In the genomic region with DNA sequence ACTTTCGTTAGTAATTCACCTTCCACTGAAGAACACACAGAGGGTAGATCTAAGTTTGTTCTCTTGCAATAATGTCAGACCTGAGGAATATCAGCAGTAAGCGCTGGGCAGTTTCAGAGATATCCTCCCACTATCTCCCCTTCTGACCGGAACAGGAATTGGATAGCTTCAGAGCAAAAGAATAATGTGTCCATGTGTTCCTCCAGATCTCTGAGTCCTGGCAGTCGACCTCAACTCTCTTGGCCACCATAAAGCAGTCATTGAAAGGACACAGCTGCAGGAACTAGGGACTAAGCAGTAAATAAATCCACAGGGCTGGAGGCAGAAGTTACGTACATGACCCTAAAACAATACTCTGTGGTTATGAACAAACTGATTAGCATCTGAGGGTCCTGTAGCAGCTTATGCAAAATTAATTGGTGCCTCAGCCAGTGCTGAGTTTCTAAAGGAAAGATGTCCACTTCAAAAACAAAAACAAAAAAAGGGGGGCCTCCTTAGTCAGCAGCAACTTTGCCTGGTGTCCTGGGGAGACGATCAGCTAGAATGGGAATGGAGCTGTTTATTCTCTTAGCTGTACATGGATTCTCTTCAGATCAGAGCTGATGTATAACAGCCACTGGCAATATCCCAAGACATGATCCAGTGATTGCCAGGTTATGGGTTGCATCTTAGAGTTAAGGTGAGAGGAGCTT, we compare ENCODE assay signal across 1 cellular context.
A peak's percentile ranks its signal among the peaks of the same experiment; 100 is the strongest.
TF ChIP-seq lines count a peak whose summit lies in the region.

No MANE protein-coding gene starts in this region.

TF ChIP-seq in K562, 482 proteins besides CTCF, POLR2A, EP300 and RAD21 (continued from another document and continues in another):
- no peak for TF ChIP-seq YBX1 (IDR thresholded peaks at IDR 0.05)
- no peak for TF ChIP-seq XRCC5 (IDR thresholded peaks at IDR 0.05; ENCODE audit: low read depth, low read length)
- no peak for TF ChIP-seq HNRNPK (IDR thresholded peaks at IDR 0.05; ENCODE audit: low read depth, low read length, poor library complexity, severe bottlenecking)
- no peak for TF ChIP-seq ZNF764 (CRISPR knock-in tag; IDR thresholded peaks at IDR 0.05; ENCODE audit: low read depth)
- TF ChIP-seq ZNF57 (CRISPR knock-in tag; IDR thresholded peaks at IDR 0.05): no peak
- TF ChIP-seq, protein P1, sequence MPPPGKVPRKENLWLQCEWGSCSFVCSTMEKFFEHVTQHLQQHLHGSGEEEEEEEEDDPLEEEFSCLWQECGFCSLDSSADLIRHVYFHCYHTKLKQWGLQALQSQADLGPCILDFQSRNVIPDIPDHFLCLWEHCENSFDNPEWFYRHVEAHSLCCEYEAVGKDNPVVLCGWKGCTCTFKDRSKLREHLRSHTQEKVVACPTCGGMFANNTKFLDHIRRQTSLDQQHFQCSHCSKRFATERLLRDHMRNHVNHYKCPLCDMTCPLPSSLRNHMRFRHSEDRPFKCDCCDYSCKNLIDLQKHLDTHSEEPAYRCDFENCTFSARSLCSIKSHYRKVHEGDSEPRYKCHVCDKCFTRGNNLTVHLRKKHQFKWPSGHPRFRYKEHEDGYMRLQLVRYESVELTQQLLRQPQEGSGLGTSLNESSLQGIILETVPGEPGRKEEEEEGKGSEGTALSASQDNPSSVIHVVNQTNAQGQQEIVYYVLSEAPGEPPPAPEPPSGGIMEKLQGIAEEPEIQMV (tag; conservative IDR thresholded peaks at IDR 0.05; ENCODE audit: low read depth): no peak
- TF ChIP-seq, protein P2, sequence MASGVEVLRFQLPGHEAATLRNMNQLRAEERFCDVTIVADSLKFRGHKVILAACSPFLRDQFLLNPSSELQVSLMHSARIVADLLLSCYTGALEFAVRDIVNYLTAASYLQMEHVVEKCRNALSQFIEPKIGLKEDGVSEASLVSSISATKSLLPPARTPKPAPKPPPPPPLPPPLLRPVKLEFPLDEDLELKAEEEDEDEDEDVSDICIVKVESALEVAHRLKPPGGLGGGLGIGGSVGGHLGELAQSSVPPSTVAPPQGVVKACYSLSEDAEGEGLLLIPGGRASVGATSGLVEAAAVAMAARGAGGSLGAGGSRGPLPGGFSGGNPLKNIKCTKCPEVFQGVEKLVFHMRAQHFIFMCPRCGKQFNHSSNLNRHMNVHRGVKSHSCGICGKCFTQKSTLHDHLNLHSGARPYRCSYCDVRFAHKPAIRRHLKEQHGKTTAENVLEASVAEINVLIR (CRISPR knock-in tag; IDR thresholded peaks at IDR 0.05): no peak
- no peak for TF ChIP-seq SMARCC2 (IDR thresholded peaks at IDR 0.05; ENCODE audit: low read depth)
- no peak for TF ChIP-seq CREB1 (IDR thresholded peaks at IDR 0.05)
- TF ChIP-seq CREB1 (CRISPR knock-in tag; IDR thresholded peaks at IDR 0.05): no peak
- TF ChIP-seq ADNP (tag; IDR thresholded peaks at IDR 0.05): no peak
- no peak for TF ChIP-seq JUN (IDR thresholded peaks at IDR 0.05; ENCODE audit: borderline replicate concordance, low read depth, low read length)
- TF ChIP-seq JUN (CRISPR knock-in tag; IDR thresholded peaks at IDR 0.05; ENCODE audit: borderline replicate concordance): no peak
- TF ChIP-seq WHSC1 (IDR thresholded peaks at IDR 0.05; ENCODE audit: low read length): no peak
- no peak for TF ChIP-seq CBX2 (IDR thresholded peaks at IDR 0.05; ENCODE audit: insufficient read depth, low read length, poor library complexity, severe bottlenecking)
- TF ChIP-seq BRF1 (IDR thresholded peaks at IDR 0.05; ENCODE audit: borderline replicate concordance, extremely low read depth, insufficient read length): no peak
- no peak for TF ChIP-seq SLC30A9 (CRISPR knock-in tag; IDR thresholded peaks at IDR 0.05)
- TF ChIP-seq RBM14 (IDR thresholded peaks at IDR 0.05; ENCODE audit: borderline replicate concordance, insufficient read depth, low read depth, low read length): no peak
- TF ChIP-seq FOXA3 (CRISPR knock-in tag; conservative IDR thresholded peaks at IDR 0.05 in 1 of 2, IDR thresholded peaks at IDR 0.05 in 1 of 2): no peak
- no peak for TF ChIP-seq HNRNPL (IDR thresholded peaks at IDR 0.05; ENCODE audit: low read depth, low read length)
- no peak for TF ChIP-seq RUNX1 (IDR thresholded peaks at IDR 0.05; ENCODE audit: low read depth)
- no peak for TF ChIP-seq NFYB (IDR thresholded peaks at IDR 0.05; ENCODE audit: extremely low read depth, insufficient read length)
- no peak for TF ChIP-seq FOXA1 (IDR thresholded peaks at IDR 0.05; ENCODE audit: borderline replicate concordance)
- no peak for TF ChIP-seq MECOM (CRISPR knock-in tag; IDR thresholded peaks at IDR 0.05)
- TF ChIP-seq ZFP30 (CRISPR knock-in tag; IDR thresholded peaks at IDR 0.05; ENCODE audit: borderline replicate concordance): no peak
- TF ChIP-seq FOS (IDR thresholded peaks at IDR 0.05; ENCODE audit: extremely low read depth, insufficient read length): no peak
- TF ChIP-seq PCBP1 (IDR thresholded peaks at IDR 0.05; ENCODE audit: low read depth, low read length, poor library complexity, severe bottlenecking): no peak
- no peak for TF ChIP-seq ZNF197 (CRISPR knock-in tag; IDR thresholded peaks at IDR 0.05; ENCODE audit: low read depth)
- no peak for TF ChIP-seq RBM34 (IDR thresholded peaks at IDR 0.05; ENCODE audit: borderline replicate concordance, insufficient read depth, low read length)
- TF ChIP-seq ZNF717 (CRISPR knock-in tag; IDR thresholded peaks at IDR 0.05): no peak
- no peak for TF ChIP-seq SAFB (IDR thresholded peaks at IDR 0.05; ENCODE audit: borderline replicate concordance, low read depth, low read length)
- TF ChIP-seq, protein P3, sequence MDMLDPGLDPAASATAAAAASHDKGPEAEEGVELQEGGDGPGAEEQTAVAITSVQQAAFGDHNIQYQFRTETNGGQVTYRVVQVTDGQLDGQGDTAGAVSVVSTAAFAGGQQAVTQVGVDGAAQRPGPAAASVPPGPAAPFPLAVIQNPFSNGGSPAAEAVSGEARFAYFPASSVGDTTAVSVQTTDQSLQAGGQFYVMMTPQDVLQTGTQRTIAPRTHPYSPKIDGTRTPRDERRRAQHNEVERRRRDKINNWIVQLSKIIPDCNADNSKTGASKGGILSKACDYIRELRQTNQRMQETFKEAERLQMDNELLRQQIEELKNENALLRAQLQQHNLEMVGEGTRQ (CRISPR knock-in tag; IDR thresholded peaks at IDR 0.05): no peak
- TF ChIP-seq ARNT (IDR thresholded peaks at IDR 0.05): no peak
- TF ChIP-seq, protein P4, sequence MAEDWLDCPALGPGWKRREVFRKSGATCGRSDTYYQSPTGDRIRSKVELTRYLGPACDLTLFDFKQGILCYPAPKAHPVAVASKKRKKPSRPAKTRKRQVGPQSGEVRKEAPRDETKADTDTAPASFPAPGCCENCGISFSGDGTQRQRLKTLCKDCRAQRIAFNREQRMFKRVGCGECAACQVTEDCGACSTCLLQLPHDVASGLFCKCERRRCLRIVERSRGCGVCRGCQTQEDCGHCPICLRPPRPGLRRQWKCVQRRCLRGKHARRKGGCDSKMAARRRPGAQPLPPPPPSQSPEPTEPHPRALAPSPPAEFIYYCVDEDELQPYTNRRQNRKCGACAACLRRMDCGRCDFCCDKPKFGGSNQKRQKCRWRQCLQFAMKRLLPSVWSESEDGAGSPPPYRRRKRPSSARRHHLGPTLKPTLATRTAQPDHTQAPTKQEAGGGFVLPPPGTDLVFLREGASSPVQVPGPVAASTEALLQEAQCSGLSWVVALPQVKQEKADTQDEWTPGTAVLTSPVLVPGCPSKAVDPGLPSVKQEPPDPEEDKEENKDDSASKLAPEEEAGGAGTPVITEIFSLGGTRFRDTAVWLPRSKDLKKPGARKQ (CRISPR knock-in tag; IDR thresholded peaks at IDR 0.05): no peak
- no peak for TF ChIP-seq SMARCB1 (IDR thresholded peaks at IDR 0.05; ENCODE audit: insufficient read length, low read depth)
- TF ChIP-seq HMG20A (CRISPR knock-in tag; conservative IDR thresholded peaks at IDR 0.05): no peak
- no peak for TF ChIP-seq ZNF274 (IDR thresholded peaks at IDR 0.05; ENCODE audit: borderline replicate concordance, low read depth, low read length)
- no peak for TF ChIP-seq NCOA4 (IDR thresholded peaks at IDR 0.05; ENCODE audit: partially characterized antibody)
- TF ChIP-seq CBX5 (IDR thresholded peaks at IDR 0.05; ENCODE audit: borderline replicate concordance, low read depth): no peak
- TF ChIP-seq ZKSCAN1 (IDR thresholded peaks at IDR 0.05; ENCODE audit: low read depth, low read length): no peak
- TF ChIP-seq ARID1B (IDR thresholded peaks at IDR 0.05): peak; percentile 73
- TF ChIP-seq STAT5A (IDR thresholded peaks at IDR 0.05; ENCODE audit: borderline replicate concordance, low read length): 0 out of 2 replicates have a peak, but pooled peaks have one; percentile 12
- TF ChIP-seq, protein P5, sequence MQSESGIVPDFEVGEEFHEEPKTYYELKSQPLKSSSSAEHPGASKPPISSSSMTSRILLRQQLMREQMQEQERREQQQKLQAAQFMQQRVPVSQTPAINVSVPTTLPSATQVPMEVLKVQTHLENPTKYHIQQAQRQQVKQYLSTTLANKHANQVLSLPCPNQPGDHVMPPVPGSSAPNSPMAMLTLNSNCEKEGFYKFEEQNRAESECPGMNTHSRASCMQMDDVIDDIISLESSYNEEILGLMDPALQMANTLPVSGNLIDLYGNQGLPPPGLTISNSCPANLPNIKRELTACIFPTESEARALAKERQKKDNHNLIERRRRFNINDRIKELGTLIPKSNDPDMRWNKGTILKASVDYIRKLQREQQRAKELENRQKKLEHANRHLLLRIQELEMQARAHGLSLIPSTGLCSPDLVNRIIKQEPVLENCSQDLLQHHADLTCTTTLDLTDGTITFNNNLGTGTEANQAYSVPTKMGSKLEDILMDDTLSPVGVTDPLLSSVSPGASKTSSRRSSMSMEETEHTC (IDR thresholded peaks at IDR 0.05): no peak
- no peak for TF ChIP-seq PYGO2 (tag; IDR thresholded peaks at IDR 0.05)
- no peak for TF ChIP-seq CHD1 (IDR thresholded peaks at IDR 0.05; ENCODE audit: low read length)
- 0 out of 2 replicates have a peak, but pooled peaks have one; percentile 32 for TF ChIP-seq POLR2H (tag; IDR thresholded peaks at IDR 0.05; ENCODE audit: low read depth)
- TF ChIP-seq, protein P6, sequence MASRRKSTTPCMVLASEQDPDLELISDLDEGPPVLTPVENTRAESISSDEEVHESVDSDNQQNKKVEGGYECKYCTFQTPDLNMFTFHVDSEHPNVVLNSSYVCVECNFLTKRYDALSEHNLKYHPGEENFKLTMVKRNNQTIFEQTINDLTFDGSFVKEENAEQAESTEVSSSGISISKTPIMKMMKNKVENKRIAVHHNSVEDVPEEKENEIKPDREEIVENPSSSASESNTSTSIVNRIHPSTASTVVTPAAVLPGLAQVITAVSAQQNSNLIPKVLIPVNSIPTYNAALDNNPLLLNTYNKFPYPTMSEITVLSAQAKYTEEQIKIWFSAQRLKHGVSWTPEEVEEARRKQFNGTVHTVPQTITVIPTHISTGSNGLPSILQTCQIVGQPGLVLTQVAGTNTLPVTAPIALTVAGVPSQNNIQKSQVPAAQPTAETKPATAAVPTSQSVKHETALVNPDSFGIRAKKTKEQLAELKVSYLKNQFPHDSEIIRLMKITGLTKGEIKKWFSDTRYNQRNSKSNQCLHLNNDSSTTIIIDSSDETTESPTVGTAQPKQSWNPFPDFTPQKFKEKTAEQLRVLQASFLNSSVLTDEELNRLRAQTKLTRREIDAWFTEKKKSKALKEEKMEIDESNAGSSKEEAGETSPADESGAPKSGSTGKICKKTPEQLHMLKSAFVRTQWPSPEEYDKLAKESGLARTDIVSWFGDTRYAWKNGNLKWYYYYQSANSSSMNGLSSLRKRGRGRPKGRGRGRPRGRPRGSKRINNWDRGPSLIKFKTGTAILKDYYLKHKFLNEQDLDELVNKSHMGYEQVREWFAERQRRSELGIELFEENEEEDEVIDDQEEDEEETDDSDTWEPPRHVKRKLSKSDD (conservative IDR thresholded peaks at IDR 0.05; ENCODE audit: low read length): no peak
- TF ChIP-seq, protein P7, sequence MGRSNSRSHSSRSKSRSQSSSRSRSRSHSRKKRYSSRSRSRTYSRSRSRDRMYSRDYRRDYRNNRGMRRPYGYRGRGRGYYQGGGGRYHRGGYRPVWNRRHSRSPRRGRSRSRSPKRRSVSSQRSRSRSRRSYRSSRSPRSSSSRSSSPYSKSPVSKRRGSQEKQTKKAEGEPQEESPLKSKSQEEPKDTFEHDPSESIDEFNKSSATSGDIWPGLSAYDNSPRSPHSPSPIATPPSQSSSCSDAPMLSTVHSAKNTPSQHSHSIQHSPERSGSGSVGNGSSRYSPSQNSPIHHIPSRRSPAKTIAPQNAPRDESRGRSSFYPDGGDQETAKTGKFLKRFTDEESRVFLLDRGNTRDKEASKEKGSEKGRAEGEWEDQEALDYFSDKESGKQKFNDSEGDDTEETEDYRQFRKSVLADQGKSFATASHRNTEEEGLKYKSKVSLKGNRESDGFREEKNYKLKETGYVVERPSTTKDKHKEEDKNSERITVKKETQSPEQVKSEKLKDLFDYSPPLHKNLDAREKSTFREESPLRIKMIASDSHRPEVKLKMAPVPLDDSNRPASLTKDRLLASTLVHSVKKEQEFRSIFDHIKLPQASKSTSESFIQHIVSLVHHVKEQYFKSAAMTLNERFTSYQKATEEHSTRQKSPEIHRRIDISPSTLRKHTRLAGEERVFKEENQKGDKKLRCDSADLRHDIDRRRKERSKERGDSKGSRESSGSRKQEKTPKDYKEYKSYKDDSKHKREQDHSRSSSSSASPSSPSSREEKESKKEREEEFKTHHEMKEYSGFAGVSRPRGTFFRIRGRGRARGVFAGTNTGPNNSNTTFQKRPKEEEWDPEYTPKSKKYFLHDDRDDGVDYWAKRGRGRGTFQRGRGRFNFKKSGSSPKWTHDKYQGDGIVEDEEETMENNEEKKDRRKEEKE (IDR thresholded peaks at IDR 0.05; ENCODE audit: borderline replicate concordance in 1 of 2, control insufficient read depth in 1 of 2, low read depth in 2 of 2, low read length in 1 of 2): no peak
- TF ChIP-seq, protein P8, sequence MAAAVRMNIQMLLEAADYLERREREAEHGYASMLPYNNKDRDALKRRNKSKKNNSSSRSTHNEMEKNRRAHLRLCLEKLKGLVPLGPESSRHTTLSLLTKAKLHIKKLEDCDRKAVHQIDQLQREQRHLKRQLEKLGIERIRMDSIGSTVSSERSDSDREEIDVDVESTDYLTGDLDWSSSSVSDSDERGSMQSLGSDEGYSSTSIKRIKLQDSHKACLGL (CRISPR knock-in tag; IDR thresholded peaks at IDR 0.05; ENCODE audit: borderline replicate concordance, poor library complexity, severe bottlenecking): no peak
- TF ChIP-seq HNRNPH1 (optimal IDR thresholded peaks at IDR 0.05; ENCODE audit: low read depth, low read length): no peak
- TF ChIP-seq MBD2 (IDR thresholded peaks at IDR 0.05; ENCODE audit: borderline replicate concordance, low read depth): peak; percentile 36; the same call in 1 of the 2 replicates
- TF ChIP-seq, protein P9, sequence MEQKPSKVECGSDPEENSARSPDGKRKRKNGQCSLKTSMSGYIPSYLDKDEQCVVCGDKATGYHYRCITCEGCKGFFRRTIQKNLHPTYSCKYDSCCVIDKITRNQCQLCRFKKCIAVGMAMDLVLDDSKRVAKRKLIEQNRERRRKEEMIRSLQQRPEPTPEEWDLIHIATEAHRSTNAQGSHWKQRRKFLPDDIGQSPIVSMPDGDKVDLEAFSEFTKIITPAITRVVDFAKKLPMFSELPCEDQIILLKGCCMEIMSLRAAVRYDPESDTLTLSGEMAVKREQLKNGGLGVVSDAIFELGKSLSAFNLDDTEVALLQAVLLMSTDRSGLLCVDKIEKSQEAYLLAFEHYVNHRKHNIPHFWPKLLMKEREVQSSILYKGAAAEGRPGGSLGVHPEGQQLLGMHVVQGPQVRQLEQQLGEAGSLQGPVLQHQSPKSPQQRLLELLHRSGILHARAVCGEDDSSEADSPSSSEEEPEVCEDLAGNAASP (IDR thresholded peaks at IDR 0.05): no peak
- no peak for TF ChIP-seq PTRF (tag; IDR thresholded peaks at IDR 0.05)
